1 cellular context compared by ENCODE assay signal in genomic region chr19:40576585-40577451, GRCh38.
TF ChIP-seq lines count a peak whose summit lies in the region.

TSS of gene SHKBP1 (plus strand) at chr19:40576873. CDS start at chr19:40576900, 27 bp downstream.

TF ChIP-seq in HepG2, 621 proteins besides CTCF, POLR2A, EP300 and RAD21 (continued from another document and continues in another):
- TF ChIP-seq YY1 (IDR thresholded peaks at IDR 0.05; ENCODE audit: insufficient read depth, insufficient replicate concordance, low read depth, low read length) (peak; percentile 50), ZNF816 (CRISPR knock-in tag; IDR thresholded peaks at IDR 0.05; ENCODE audit: borderline replicate concordance) (no peak), SOX5 (CRISPR knock-in tag; IDR thresholded peaks at IDR 0.05; ENCODE audit: borderline replicate concordance) (no peak), SNRNP70 (IDR thresholded peaks at IDR 0.05; ENCODE audit: low read depth, low read length) (no peak), SRSF1 (optimal IDR thresholded peaks at IDR 0.05; ENCODE audit: low read depth, low read length) (peak; percentile 43), ARID4A (CRISPR knock-in tag; IDR thresholded peaks at IDR 0.05; ENCODE audit: borderline replicate concordance) (peak; percentile 76; the same call in 1 of the 2 replicates), CENPBD1 (CRISPR knock-in tag; IDR thresholded peaks at IDR 0.05; ENCODE audit: borderline replicate concordance, low read depth) (no peak), ZNF503 (CRISPR knock-in tag; IDR thresholded peaks at IDR 0.05) (no peak), SAP130 (CRISPR knock-in tag; IDR thresholded peaks at IDR 0.05; ENCODE audit: low read depth) (peak; percentile 85), PBX2 (CRISPR knock-in tag; IDR thresholded peaks at IDR 0.05) (peak; percentile 96), PRPF4 (IDR thresholded peaks at IDR 0.05; ENCODE audit: low read depth, low read length, poor library complexity, severe bottlenecking) (no peak), XRCC5 (optimal IDR thresholded peaks at IDR 0.05; ENCODE audit: low read length) (peak; percentile 18), ELF1 (CRISPR knock-in tag; IDR thresholded peaks at IDR 0.05) (peak; percentile 99), SP1 (IDR thresholded peaks at IDR 0.05) (no peak), SP1 (CRISPR knock-in tag; IDR thresholded peaks at IDR 0.05) (peak; percentile 93), RBFOX2 (IDR thresholded peaks at IDR 0.05; ENCODE audit: low read depth, low read length) (peak; percentile 66), KDM5B (CRISPR knock-in tag; IDR thresholded peaks at IDR 0.05; ENCODE audit: borderline replicate concordance) (peak; percentile 68; the same call in 1 of the 2 replicates), GMEB1 (CRISPR knock-in tag; IDR thresholded peaks at IDR 0.05; ENCODE audit: borderline replicate concordance) (no peak), TARDBP (CRISPR knock-in tag; IDR thresholded peaks at IDR 0.05) (0 out of 2 replicates have a peak, but pooled peaks have one; percentile 50), ASH2L (IDR thresholded peaks at IDR 0.05; ENCODE audit: insufficient read length, low read depth, low read length) (peak; percentile 62), JUN (CRISPR knock-in tag; IDR thresholded peaks at IDR 0.05) (no peak), KAT8 (CRISPR knock-in tag; IDR thresholded peaks at IDR 0.05) (peak; percentile 82), KDM5A (IDR thresholded peaks at IDR 0.05; ENCODE audit: borderline replicate concordance, low read length) (peak; percentile 39; the same call in 1 of the 2 replicates), GABPA (IDR thresholded peaks at IDR 0.05; ENCODE audit: low read depth, low read length) (peak; percentile 61), GABPA (CRISPR knock-in tag; IDR thresholded peaks at IDR 0.05; ENCODE audit: low read depth) (peak; percentile 76), NFYC (CRISPR knock-in tag; IDR thresholded peaks at IDR 0.05) (peak; percentile 99), ISL2 (CRISPR knock-in tag; IDR thresholded peaks at IDR 0.05) (peak; percentile 27; the same call in 1 of the 2 replicates), ZC3H13 (CRISPR knock-in tag; IDR thresholded peaks at IDR 0.05) (no peak), HNRNPLL (IDR thresholded peaks at IDR 0.05; ENCODE audit: low read depth, low read length, poor library complexity, severe bottlenecking) (peak; percentile 46), ZNF777 (CRISPR knock-in tag; IDR thresholded peaks at IDR 0.05) (peak; percentile 99), SMAD1 (CRISPR knock-in tag; IDR thresholded peaks at IDR 0.05; ENCODE audit: borderline replicate concordance, low read depth) (0 out of 2 replicates have a peak, but pooled peaks have one; percentile 70), LCORL (IDR thresholded peaks at IDR 0.05) (no peak), LCORL (CRISPR knock-in tag; IDR thresholded peaks at IDR 0.05) (no peak), PBX3 (CRISPR knock-in tag; IDR thresholded peaks at IDR 0.05; ENCODE audit: borderline replicate concordance) (peak; percentile 94; the same call in 1 of the 2 replicates), MLLT10 (CRISPR knock-in tag; IDR thresholded peaks at IDR 0.05) (no peak), GABPB1 (CRISPR knock-in tag; IDR thresholded peaks at IDR 0.05) (peak; percentile 93), ZNF576 (CRISPR knock-in tag; IDR thresholded peaks at IDR 0.05) (no peak), DNMT3B (CRISPR knock-in tag; conservative IDR thresholded peaks at IDR 0.05) (0 out of 2 replicates have a peak, but pooled peaks have one; percentile 56), RAD51 (IDR thresholded peaks at IDR 0.05; ENCODE audit: borderline replicate concordance) (no peak), NONO (IDR thresholded peaks at IDR 0.05) (no peak), NONO (CRISPR knock-in tag; conservative IDR thresholded peaks at IDR 0.05) (no peak), FOXA3 (CRISPR knock-in tag; IDR thresholded peaks at IDR 0.05) (0 out of 2 replicates have a peak, but pooled peaks have one; percentile 7), TAF1 (CRISPR knock-in tag; IDR thresholded peaks at IDR 0.05) (peak; percentile 59; the same call in 1 of the 2 replicates), THAP11 (CRISPR knock-in tag; IDR thresholded peaks at IDR 0.05) (peak; percentile 65), ZFP91 (CRISPR knock-in tag; IDR thresholded peaks at IDR 0.05; ENCODE audit: borderline replicate concordance) (peak; percentile 100), PHF20 (CRISPR knock-in tag; IDR thresholded peaks at IDR 0.05) (peak; percentile 72; the same call in 1 of the 2 replicates), CEBPG (CRISPR knock-in tag; IDR thresholded peaks at IDR 0.05) (no peak), PHF8 (CRISPR knock-in tag; IDR thresholded peaks at IDR 0.05) (peak; percentile 63; the same call in 1 of the 2 replicates), SNAPC2 (CRISPR knock-in tag; IDR thresholded peaks at IDR 0.05) (0 out of 2 replicates have a peak, but pooled peaks have one; percentile 7), PATZ1 (CRISPR knock-in tag; IDR thresholded peaks at IDR 0.05) (peak; percentile 66; the same call in 1 of the 2 replicates), HDAC6 (IDR thresholded peaks at IDR 0.05; ENCODE audit: low read depth, low read length) (no peak), TEAD3 (CRISPR knock-in tag; optimal IDR thresholded peaks at IDR 0.05; ENCODE audit: borderline replicate concordance) (no peak), ZNF775 (CRISPR knock-in tag; IDR thresholded peaks at IDR 0.05; ENCODE audit: borderline replicate concordance) (0 out of 2 replicates have a peak, but pooled peaks have one; percentile 32), GATAD1 (CRISPR knock-in tag; IDR thresholded peaks at IDR 0.05) (peak; percentile 31; the same call in 1 of the 2 replicates), MIER2 (CRISPR knock-in tag; IDR thresholded peaks at IDR 0.05) (no peak), SKI (IDR thresholded peaks at IDR 0.05; ENCODE audit: partially characterized antibody) (no peak), TFDP2 (CRISPR knock-in tag; IDR thresholded peaks at IDR 0.05) (peak; percentile 34; the same call in 1 of the 2 replicates)
